Comparison of ENCODE assay signal across 10 cellular contexts in the genomic region with DNA sequence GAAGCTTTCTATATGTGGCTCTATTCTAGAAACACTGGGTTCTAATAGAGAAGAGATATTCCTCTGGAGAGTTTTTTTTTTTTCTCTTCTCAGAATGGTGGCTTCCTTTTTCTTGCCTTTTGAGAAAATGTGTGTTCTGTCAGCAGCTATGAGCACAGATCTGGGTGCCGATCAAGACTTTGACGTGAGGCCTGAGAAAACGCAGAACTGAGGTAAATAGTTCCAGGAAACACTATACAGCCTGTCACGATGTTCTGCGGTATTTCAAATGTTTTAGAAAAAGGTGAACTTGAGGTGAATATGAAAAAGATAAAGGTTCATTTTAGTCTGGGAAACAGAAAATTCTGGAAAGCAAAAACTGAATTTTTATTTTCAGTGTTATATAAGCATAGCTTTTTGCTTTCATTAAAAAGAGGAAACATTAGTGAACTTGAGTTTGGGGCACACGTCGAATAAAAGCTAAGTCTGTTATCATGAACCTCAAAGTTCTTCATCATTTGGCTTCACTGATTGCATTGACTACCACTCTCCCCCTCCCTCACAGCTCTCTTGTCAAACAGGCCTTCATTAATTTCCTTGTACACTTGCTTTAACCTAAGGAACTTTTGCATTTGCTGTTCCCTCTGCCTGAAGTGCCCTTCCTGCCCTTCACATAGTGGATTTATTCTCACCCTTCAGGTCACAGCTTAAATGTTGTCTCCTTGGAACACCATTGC.
DNase-seq lines count a peak whose midpoint lies in the region; ATAC-seq and TF ChIP-seq lines count a peak whose summit lies in the region.
"Had no signal": no experiment of that assay in that cellular context is flagged by ENCODE, and none has a peak within 500 bp of the region (broad histone marks: within the 10 kb centered on the region; RNA-seq: fewer than 3 reads in every experiment).

No MANE protein-coding gene starts in this region.

- H3K4me1 ChIP-seq in right cardiac atrium (ENCODE audit: control insufficient read depth, insufficient read depth, low read length) (no peaks in the 10 kb centered on the region), mucosa of descending colon (ENCODE audit: low read depth) (peaks cover 7% of the 10 kb centered on the region), transverse colon (peaks cover 0 to 8% (median 2%) of the 10 kb centered on the region in 4 donors)

- no peaks in the 10 kb centered on the region for H3K27me3 Mint-ChIP-seq in activated T-helper 1 cell treated with anti-CD3 and anti-CD28 coated beads, Interleukin-12 subunit alpha, Interleukin-12 subunit beta, Interleukin-2, Interleukin-4 antibody, amounts not matched to agents 30 ng/mL and 10 ng/mL and 1 ng/mL, durations not matched to agents 14 hours and 24 hours and 36 hours (ENCODE audit: insufficient read depth)
- H3K27me3 Mint-ChIP-seq: naive B cell had no signal

- ATAC-seq in left cardiac atrium = peak; percentile 38 to 79
- ATAC-seq in right cardiac atrium = no peak
- peak; percentile 36 for ATAC-seq in mucosa of descending colon
- ATAC-seq in HG03354 (IDR thresholded peaks at IDR 0.05; ENCODE audit: poor library complexity, severe bottlenecking, unreplicated experiment) = no peak

- H3K9me3 Mint-ChIP-seq in activated T-helper 1 cell treated with anti-CD3 and anti-CD28 coated beads, Interleukin-12 subunit alpha, Interleukin-12 subunit beta, Interleukin-2, Interleukin-4 antibody, amounts not matched to agents 30 ng/mL and 10 ng/mL and 1 ng/mL, durations not matched to agents 14 hours and 24 hours and 36 hours = peaks cover 42% of the 10 kb centered on the region

- H3K4me1 Mint-ChIP-seq in activated T-helper 1 cell treated with anti-CD3 and anti-CD28 coated beads, Interleukin-12 subunit alpha, Interleukin-12 subunit beta, Interleukin-2, Interleukin-4 antibody, amounts not matched to agents 30 ng/mL and 10 ng/mL and 1 ng/mL, durations not matched to agents 14 hours and 24 hours and 36 hours (ENCODE audit: low read depth) = peaks cover 41% of the 10 kb centered on the region

- in situ Hi-C loops in transverse colon (cut with MboI; ENCODE audit: low pct_ligation_motif_present in 1 of 4, low pct_unique_long_range_greater_than_20kb in 1 of 4, low sequenced_read_pairs in 3 of 4) = no loop called here

- no peak for TF ChIP-seq CTCF in mucosa of descending colon (IDR thresholded peaks at IDR 0.05)
- no peak for TF ChIP-seq CTCF in transverse colon (IDR thresholded peaks at IDR 0.05)
- TF ChIP-seq CTCF in GM10266 (IDR thresholded peaks at IDR 0.05; ENCODE audit: control insufficient read depth, insufficient read depth, low read depth, missing control alignments) = no peak

- no peak for DNase-seq in left cardiac atrium
- no peak for DNase-seq in right cardiac atrium
- peak; percentile 59 for DNase-seq in activated T-helper 1 cell treated with anti-CD3 and anti-CD28 coated beads, Interleukin-12 subunit alpha, Interleukin-12 subunit beta, Interleukin-2, Interleukin-4 antibody, amounts not matched to agents 30 ng/mL and 10 ng/mL and 1 ng/mL, durations not matched to agents 14 hours and 24 hours and 36 hours (ENCODE audit: low spot score)
- DNase-seq in mucosa of descending colon = no peak
- no peak for DNase-seq in transverse colon
- DNase-seq in NCI-H1417 (lab: John Stamatoyannopoulos, UW) = no peak
- no peak for DNase-seq in GM10266 (ENCODE audit: extremely low spot score)
- DNase-seq: naive B cell, SHP77 treated with DMSO at 0.1 percent for 48 hours had no signal

- peaks cover 23% of the 10 kb centered on the region for H3K36me3 Mint-ChIP-seq in activated T-helper 1 cell treated with anti-CD3 and anti-CD28 coated beads, Interleukin-12 subunit alpha, Interleukin-12 subunit beta, Interleukin-2, Interleukin-4 antibody, amounts not matched to agents 30 ng/mL and 10 ng/mL and 1 ng/mL, durations not matched to agents 14 hours and 24 hours and 36 hours (ENCODE audit: low read depth)
- H3K36me3 Mint-ChIP-seq: naive B cell had no signal

- H3K36me3 ChIP-seq in mucosa of descending colon (ENCODE audit: low read depth) (no peaks in the 10 kb centered on the region), transverse colon (no peaks in the 10 kb centered on the region)

- no peak overlapping the region for H3K27ac ChIP-seq in right cardiac atrium (ENCODE audit: low read length)
- H3K27ac ChIP-seq in transverse colon = peak overlapping the region in 3 of 4 donors; percentile 7 to 17 (median 16)

- H3K9me3 ChIP-seq in right cardiac atrium (ENCODE audit: control insufficient read depth, low read length) (no peaks in the 10 kb centered on the region), mucosa of descending colon (no peaks in the 10 kb centered on the region), transverse colon (no peaks in the 10 kb centered on the region)

- intact Hi-C loops in left cardiac atrium (cut with DNase I) = no loop called here
- intact Hi-C loops in right cardiac atrium (cut with DNase I) = no loop called here
- intact Hi-C loops in activated T-helper 1 cell treated with anti-CD3 and anti-CD28 coated beads, Interleukin-12 subunit alpha, Interleukin-12 subunit beta, Interleukin-2, Interleukin-4 antibody, amounts not matched to agents 30 ng/mL and 10 ng/mL and 1 ng/mL, durations not matched to agents 14 hours and 24 hours and 36 hours (cut with micrococcal nuclease) = loop anchor here (1.0 to 5.0 kb wide), 4 partner anchors 8 to 262 kb away; no protein-coding TSS in a partner anchor
- intact Hi-C loops in mucosa of descending colon (cut with DNase I, micrococcal nuclease) = no loop called here
- intact Hi-C loops in transverse colon (cut with DNase I; ENCODE audit: low total_unique reads) = no loop called here

- TF ChIP-seq EP300 in transverse colon (IDR thresholded peaks at IDR 0.05; ENCODE audit: low read depth) = no peak

- H3K27me3 ChIP-seq in right cardiac atrium (ENCODE audit: control insufficient read depth, insufficient read depth) (no peaks in the 10 kb centered on the region), transverse colon (no peaks in the 10 kb centered on the region)

- H3K4me3 Mint-ChIP-seq in activated T-helper 1 cell treated with anti-CD3 and anti-CD28 coated beads, Interleukin-12 subunit alpha, Interleukin-12 subunit beta, Interleukin-2, Interleukin-4 antibody, amounts not matched to agents 30 ng/mL and 10 ng/mL and 1 ng/mL, durations not matched to agents 14 hours and 24 hours and 36 hours = peak overlapping the region; percentile 4

- H3K4me3 ChIP-seq in right cardiac atrium (ENCODE audit: low read length) (no peak overlapping the region), mucosa of descending colon (no peak overlapping the region), transverse colon (no peak overlapping the region)

- WGBS in right cardiac atrium = 56% methylated on average over 7 of the region's 7 CpGs
- WGBS in transverse colon (ENCODE audit: low coverage in 1 of 2), 2 donors = 65 to 90% methylated on average over 5 to 7 of the region's 7 CpGs

- H3K27ac Mint-ChIP-seq in activated T-helper 1 cell treated with anti-CD3 and anti-CD28 coated beads, Interleukin-12 subunit alpha, Interleukin-12 subunit beta, Interleukin-2, Interleukin-4 antibody, amounts not matched to agents 30 ng/mL and 10 ng/mL and 1 ng/mL, durations not matched to agents 14 hours and 24 hours and 36 hours = peak overlapping the region; percentile 67

- TF ChIP-seq POLR2A in transverse colon (IDR thresholded peaks at IDR 0.05) = no peak

Comparison
In these comparisons a context has a peak if more than half of its experiments do, and no peak if none do; other contexts are left out.
1. ATAC-seq: peak in left cardiac atrium (2 of 2) and mucosa of descending colon (single experiment); none in right cardiac atrium (0 of 2) and HG03354 (single experiment).